17 cellular contexts compared by ENCODE assay signal in genomic region chr9:133111461-133112360, GRCh38. TPM values are rescaled to one million over a fixed set of nuclear protein-coding genes. Genes with fewer than 3 reads are reported as not detected.
DNase-seq lines count a peak whose midpoint lies in the region; ATAC-seq and TF ChIP-seq lines count a peak whose summit lies in the region.
"Had no signal": no experiment of that assay in that cellular context is flagged by ENCODE, and none has a peak within 500 bp of the region (broad histone marks: within the 10 kb centered on the region; RNA-seq: fewer than 3 reads in every experiment).

No MANE protein-coding gene starts in this region.

- no peak for ATAC-seq in upper lobe of right lung
- ATAC-seq: activated naive CD8-positive, alpha-beta T cell treated with anti-CD3 and anti-CD28 coated beads, Interleukin-2, amount 50 U/mL, for 24 hours; activated T-cell treated with anti-CD3 and anti-CD28 coated beads, Interleukin-2, amount 50 U/mL, for 4 hours had no signal

- peaks cover 57% of the 10 kb centered on the region for H3K36me3 ChIP-seq in effector memory CD4-positive, alpha-beta T cell (ENCODE audit: control insufficient read depth, insufficient read depth, low read length)
- H3K36me3 ChIP-seq in mesenchymal stem cell (ENCODE audit: control insufficient read depth in 1 of 2, insufficient read depth in 2 of 2, low read depth in 1 of 2, low read length in 2 of 2) (peaks cover 50 to 73% of the 10 kb centered on the region in 2 experiments), upper lobe of right lung (peaks cover 50% of the 10 kb centered on the region)

- no peak overlapping the region for H3K23ac ChIP-seq in mesenchymal stem cell (ENCODE audit: low read length in 2 of 2)

- peak overlapping the region; percentile 76 for H3K27ac Mint-ChIP-seq in activated CD4-positive, alpha-beta memory T cell treated with anti-CD3 and anti-CD28 coated beads, Interleukin-2, amount 10 ng/mL, durations not matched to agents 7 days and 5 days
- no peak overlapping the region for H3K27ac Mint-ChIP-seq in activated CD4-positive, alpha-beta memory T cell treated with anti-CD3 and anti-CD28 coated beads for 36 hours
- H3K27ac Mint-ChIP-seq: activated naive CD8-positive, alpha-beta T cell treated with anti-CD3 and anti-CD28 coated beads, Interleukin-2, amount 50 U/mL, for 24 hours had no signal

- no peak overlapping the region for H3K4me2 ChIP-seq in mesenchymal stem cell (ENCODE audit: low read length, poor library complexity, severe bottlenecking)

- H2AK5ac ChIP-seq in mesenchymal stem cell (ENCODE audit: low read length, severe bottlenecking): peak overlapping the region; percentile 11

- no peak overlapping the region for H2BK12ac ChIP-seq in mesenchymal stem cell (ENCODE audit: low read length in 2 of 2)

- H3K9ac ChIP-seq in mesenchymal stem cell (ENCODE audit: low read length): no peak overlapping the region

- H2BK5ac ChIP-seq in mesenchymal stem cell (ENCODE audit: low read depth, low read length, poor library complexity, severe bottlenecking): no peak overlapping the region

- peak overlapping the region in 1 of 2 experiments; percentile 11 for H3K18ac ChIP-seq in mesenchymal stem cell (ENCODE audit: low read depth in 1 of 2, low read length in 2 of 2)

- no peak overlapping the region for H2BK120ac ChIP-seq in mesenchymal stem cell (ENCODE audit: low read depth, low read length)

- peak overlapping the region; percentile 47 for H3K27ac ChIP-seq in effector memory CD4-positive, alpha-beta T cell (ENCODE audit: insufficient read depth, low read length, poor library complexity, severe bottlenecking)
- no peak overlapping the region for H3K27ac ChIP-seq in mesenchymal stem cell (ENCODE audit: low read length, poor library complexity, severe bottlenecking)
- no peak overlapping the region for H3K27ac ChIP-seq in upper lobe of right lung

- H3K4ac ChIP-seq in mesenchymal stem cell (ENCODE audit: low read depth in 1 of 2, low read length in 2 of 2): no peak overlapping the region

- no peaks in the 10 kb centered on the region for H3K27me3 Mint-ChIP-seq in activated CD4-positive, alpha-beta memory T cell treated with anti-CD3 and anti-CD28 coated beads, Interleukin-2, amount 10 ng/mL, durations not matched to agents 7 days and 5 days
- H3K27me3 Mint-ChIP-seq in activated CD4-positive, alpha-beta memory T cell treated with anti-CD3 and anti-CD28 coated beads for 36 hours: no peaks in the 10 kb centered on the region
- H3K27me3 Mint-ChIP-seq: activated naive CD8-positive, alpha-beta T cell treated with anti-CD3 and anti-CD28 coated beads, Interleukin-2, amount 50 U/mL, for 24 hours had no signal

- DNase-seq in activated CD4-positive, alpha-beta memory T cell treated with anti-CD3 and anti-CD28 coated beads, Interleukin-2, amount 10 ng/mL, durations not matched to agents 7 days and 5 days: no peak
- DNase-seq in activated CD4-positive, alpha-beta memory T cell treated with anti-CD3 and anti-CD28 coated beads for 36 hours: no peak
- no peak for DNase-seq in effector memory CD4-positive, alpha-beta T cell
- DNase-seq in mesenchymal stem cell: no peak
- peak; percentile 63 for DNase-seq in upper lobe of right lung
- DNase-seq in activated naive CD4-positive, alpha-beta T cell (lab: John Stamatoyannopoulos, UW): no peak
- no peak for DNase-seq in SKM-1 treated with dmso at 0.1 percent for 144 hours (lab: John Stamatoyannopoulos, UW; ENCODE audit: unreplicated experiment)
- no peak for DNase-seq in HEK293T (ENCODE audit: extremely low spot score)
- DNase-seq: activated CD4-positive, alpha-beta T cell treated with anti-CD3 and anti-CD28 coated beads, Interleukin-2, amount 50 U/mL, for 1 hour; activated naive CD8-positive, alpha-beta T cell treated with anti-CD3 and anti-CD28 coated beads, Interleukin-2, amount 50 U/mL, for 24 hours; activated T-cell treated with anti-CD3 and anti-CD28 coated beads, Interleukin-2, amount 50 U/mL, for 4 hours; cerebellar nuclear complex; foreskin melanocyte; NCI-H1048; RPMI8226 had no signal

- intact Hi-C loops in activated CD4-positive, alpha-beta memory T cell treated with anti-CD3 and anti-CD28 coated beads for 36 hours (cut with micrococcal nuclease): no loop called here
- intact Hi-C loops in upper lobe of right lung (cut with DNase I): no loop called here

- no peaks in the 10 kb centered on the region for H3K9me3 Mint-ChIP-seq in activated CD4-positive, alpha-beta memory T cell treated with anti-CD3 and anti-CD28 coated beads, Interleukin-2, amount 10 ng/mL, durations not matched to agents 7 days and 5 days
- H3K9me3 Mint-ChIP-seq in activated CD4-positive, alpha-beta memory T cell treated with anti-CD3 and anti-CD28 coated beads for 36 hours: no peaks in the 10 kb centered on the region
- H3K9me3 Mint-ChIP-seq: activated naive CD8-positive, alpha-beta T cell treated with anti-CD3 and anti-CD28 coated beads, Interleukin-2, amount 50 U/mL, for 24 hours; activated T-cell treated with anti-CD3 and anti-CD28 coated beads, Interleukin-2, amount 50 U/mL, for 4 hours had no signal

- H3K4me3 Mint-ChIP-seq in activated CD4-positive, alpha-beta memory T cell treated with anti-CD3 and anti-CD28 coated beads, Interleukin-2, amount 10 ng/mL, durations not matched to agents 7 days and 5 days: no peak overlapping the region
- no peak overlapping the region for H3K4me3 Mint-ChIP-seq in activated CD4-positive, alpha-beta memory T cell treated with anti-CD3 and anti-CD28 coated beads for 36 hours
- H3K4me3 Mint-ChIP-seq: activated naive CD8-positive, alpha-beta T cell treated with anti-CD3 and anti-CD28 coated beads, Interleukin-2, amount 50 U/mL, for 24 hours; activated T-cell treated with anti-CD3 and anti-CD28 coated beads, Interleukin-2, amount 50 U/mL, for 4 hours had no signal

- H4K91ac ChIP-seq in mesenchymal stem cell (ENCODE audit: low read length): no peak overlapping the region

- CTCF ChIA-PET in activated CD4-positive, alpha-beta memory T cell treated with anti-CD3 and anti-CD28 coated beads, Interleukin-2, amount 10 ng/mL, durations not matched to agents 7 days and 5 days (lab: Charles Lee): interaction anchor here (1.0 to 8.3 kb wide), 3 partner anchors 32 to 36 kb away, joined by 5 to 93 read pairs (median 17); no protein-coding TSS in a partner anchor
- CTCF ChIA-PET in activated CD4-positive, alpha-beta memory T cell treated with anti-CD3 and anti-CD28 coated beads for 36 hours (lab: Charles Lee): interaction anchor here (3.6 to 26.8 kb wide), 3 partner anchors 10 to 89 kb away, joined by 12 to 552 read pairs (median 15); no protein-coding TSS in a partner anchor
- CTCF ChIA-PET in HEK293T (lab: Yijun Ruan, JAX): interaction anchor here (0.6 to 1.0 kb wide), 2 partner anchors 9 to 32 kb away, joined by 3 read pairs; no protein-coding TSS in a partner anchor

- no peak overlapping the region for H4K8ac ChIP-seq in mesenchymal stem cell (ENCODE audit: low read length)

- peaks cover 44% of the 10 kb centered on the region for H3K4me1 ChIP-seq in effector memory CD4-positive, alpha-beta T cell (ENCODE audit: control insufficient read depth, insufficient read depth, low read length, poor library complexity, severe bottlenecking)
- H3K4me1 ChIP-seq in mesenchymal stem cell (ENCODE audit: control insufficient read depth, insufficient read depth, low read depth, low read length) (peaks cover 63% of the 10 kb centered on the region), upper lobe of right lung (peaks cover 48% of the 10 kb centered on the region)

- WGBS in mesenchymal stem cell: 96% methylated on average over 28 of the region's 28 CpGs

- no peak overlapping the region for H3K14ac ChIP-seq in mesenchymal stem cell (ENCODE audit: low read length in 2 of 2)

- no peak overlapping the region for H2AFZ ChIP-seq in mesenchymal stem cell (ENCODE audit: low read depth, low read length)

- H2BK15ac ChIP-seq in mesenchymal stem cell (ENCODE audit: low read depth, poor library complexity, severe bottlenecking): no peak overlapping the region

- POLR2A ChIA-PET in activated CD4-positive, alpha-beta memory T cell treated with anti-CD3 and anti-CD28 coated beads, Interleukin-2, amount 10 ng/mL, durations not matched to agents 7 days and 5 days (lab: Charles Lee): interaction anchor here (0.9 to 12.7 kb wide), 4 partner anchors 13 to 36 kb away, joined by 3 to 148 read pairs (median 70); no protein-coding TSS in a partner anchor
- POLR2A ChIA-PET in activated CD4-positive, alpha-beta memory T cell treated with anti-CD3 and anti-CD28 coated beads for 36 hours (lab: Charles Lee): no interaction called here
- POLR2A ChIA-PET in HEK293T (lab: Yijun Ruan, JAX): no interaction called here

- peaks cover 50% of the 10 kb centered on the region for H3K4me1 Mint-ChIP-seq in activated CD4-positive, alpha-beta memory T cell treated with anti-CD3 and anti-CD28 coated beads, Interleukin-2, amount 10 ng/mL, durations not matched to agents 7 days and 5 days
- H3K4me1 Mint-ChIP-seq in activated CD4-positive, alpha-beta memory T cell treated with anti-CD3 and anti-CD28 coated beads for 36 hours (ENCODE audit: low read depth): peaks cover 50% of the 10 kb centered on the region

- H3K79me1 ChIP-seq in mesenchymal stem cell (replicated peaks; ENCODE audit: low read length, poor library complexity, severe bottlenecking): peaks cover 46% of the 10 kb centered on the region

- H3K4me3 ChIP-seq in effector memory CD4-positive, alpha-beta T cell (ENCODE audit: insufficient read depth, low read depth, low read length, poor library complexity, severe bottlenecking): no peak overlapping the region
- H3K4me3 ChIP-seq in mesenchymal stem cell (ENCODE audit: insufficient read depth in 1 of 2, low read depth in 1 of 2, low read length in 2 of 2) (no peak overlapping the region), upper lobe of right lung (no peak overlapping the region)
- H3K4me3 ChIP-seq: transverse colon had no signal

- no peaks in the 10 kb centered on the region for H3K9me3 ChIP-seq in effector memory CD4-positive, alpha-beta T cell (ENCODE audit: control insufficient read depth, low read length)
- H3K9me3 ChIP-seq in mesenchymal stem cell (ENCODE audit: control insufficient read depth, low read length): no peaks in the 10 kb centered on the region
- H3K9me3 ChIP-seq in upper lobe of right lung: no peaks in the 10 kb centered on the region
- H3K9me3 ChIP-seq: transverse colon had no signal

- H3K36me3 Mint-ChIP-seq in activated CD4-positive, alpha-beta memory T cell treated with anti-CD3 and anti-CD28 coated beads, Interleukin-2, amount 10 ng/mL, durations not matched to agents 7 days and 5 days (ENCODE audit: low read depth): peaks cover 41% of the 10 kb centered on the region
- peaks cover 24% of the 10 kb centered on the region for H3K36me3 Mint-ChIP-seq in activated CD4-positive, alpha-beta memory T cell treated with anti-CD3 and anti-CD28 coated beads for 36 hours

- no peak for TF ChIP-seq CTCF in upper lobe of right lung (IDR thresholded peaks at IDR 0.05)

- H3K27me3 ChIP-seq in effector memory CD4-positive, alpha-beta T cell (replicated peaks; ENCODE audit: control insufficient read depth, insufficient read depth, low read length, poor library complexity, severe bottlenecking): no peaks in the 10 kb centered on the region
- H3K27me3 ChIP-seq in mesenchymal stem cell (ENCODE audit: control insufficient read depth in 1 of 2, insufficient read depth in 1 of 2, low read length in 2 of 2): no peaks in the 10 kb centered on the region
- no peaks in the 10 kb centered on the region for H3K27me3 ChIP-seq in upper lobe of right lung
- H3K27me3 ChIP-seq: transverse colon had no signal

RNA-seq across cellular contexts. Expression of gene RALGDS, which starts 9.3 kb away (rescaled TPM):
- 100 to 1,000 TPM; 113 to 123 TPM for total RNA-seq in activated CD4-positive, alpha-beta memory T cell treated with anti-CD3 and anti-CD28 coated beads, Interleukin-2, amount 10 ng/mL, durations not matched to agents 7 days and 5 days
- total RNA-seq in activated CD4-positive, alpha-beta memory T cell treated with anti-CD3 and anti-CD28 coated beads for 36 hours: 10 to 100 TPM; 65.4 TPM
- 30.8 TPM for polyA plus RNA-seq in mesenchymal stem cell (2013, experiment 1 of 2)
- 27.5 TPM for polyA plus RNA-seq in mesenchymal stem cell (2013, experiment 2 of 2)
- total RNA-seq in upper lobe of right lung: 66.3 TPM

RNA-seq across cellular contexts. Expression of gene CEL, which starts 49.9 kb away (rescaled TPM):
- 1 to 10 TPM; 1.1 to 1.4 TPM for total RNA-seq in activated CD4-positive, alpha-beta memory T cell treated with anti-CD3 and anti-CD28 coated beads, Interleukin-2, amount 10 ng/mL, durations not matched to agents 7 days and 5 days
- 1 to 10 TPM in 1 of 2 experiments, under 1 TPM in 1; 0.88 to 1.0 TPM for total RNA-seq in activated CD4-positive, alpha-beta memory T cell treated with anti-CD3 and anti-CD28 coated beads for 36 hours
- 0.57 TPM for polyA plus RNA-seq in mesenchymal stem cell (2013, experiment 1 of 2)
- 0.55 TPM for polyA plus RNA-seq in mesenchymal stem cell (2013, experiment 2 of 2)
- 0.75 TPM for total RNA-seq in upper lobe of right lung
- total RNA-seq: skeletal muscle tissue had no signal

RNA-seq across cellular contexts. Expression of gene GBGT1, which starts 52.0 kb away (rescaled TPM):
- 1 to 10 TPM; 2.5 to 3.9 TPM for total RNA-seq in activated CD4-positive, alpha-beta memory T cell treated with anti-CD3 and anti-CD28 coated beads, Interleukin-2, amount 10 ng/mL, durations not matched to agents 7 days and 5 days
- 1 to 10 TPM; 3.2 to 3.6 TPM for total RNA-seq in activated CD4-positive, alpha-beta memory T cell treated with anti-CD3 and anti-CD28 coated beads for 36 hours
- polyA plus RNA-seq in mesenchymal stem cell (2013, experiment 1 of 2): 15.3 TPM
- 14.4 TPM for polyA plus RNA-seq in mesenchymal stem cell (2013, experiment 2 of 2)
- 27.4 TPM for total RNA-seq in upper lobe of right lung
